17 cellular contexts compared by ENCODE assay signal in genomic region chr2:28326873-28327495, GRCh38.
A peak's percentile ranks its signal among the peaks of the same experiment; 100 is the strongest.
DNase-seq lines count a peak whose midpoint lies in the region; ATAC-seq and TF ChIP-seq lines count a peak whose summit lies in the region.
"Had no signal": no experiment of that assay in that cellular context is flagged by ENCODE, and none has a peak within 500 bp of the region (broad histone marks: within the 10 kb centered on the region; RNA-seq: fewer than 3 reads in every experiment).

No MANE protein-coding gene starts in this region.

- H3K4me1 Mint-ChIP-seq in activated CD4-positive, alpha-beta memory T cell treated with anti-CD3 and anti-CD28 coated beads, Interleukin-2, amount 10 ng/mL, durations not matched to agents 7 days and 5 days, result peaks cover 34% of the 10 kb centered on the region
- H3K4me1 Mint-ChIP-seq: immature natural killer cell had no signal

- no peaks in the 10 kb centered on the region for H3K27me3 ChIP-seq in PC-9 (ENCODE audit: insufficient read depth, low read depth)
- H3K27me3 ChIP-seq in esophagus (ENCODE audit: control insufficient read depth in 1 of 2, insufficient read depth in 2 of 2, low read length in 2 of 2), result no peaks in the 10 kb centered on the region
- H3K27me3 ChIP-seq in tibial nerve, result no peaks in the 10 kb centered on the region
- no peaks in the 10 kb centered on the region for H3K27me3 ChIP-seq in Peyer's patch
- H3K27me3 ChIP-seq: dorsolateral prefrontal cortex, gastroesophageal sphincter had no signal

- no peak overlapping the region for H3K27ac Mint-ChIP-seq in activated CD4-positive, alpha-beta memory T cell treated with anti-CD3 and anti-CD28 coated beads, Interleukin-2, amount 10 ng/mL, durations not matched to agents 7 days and 5 days

- H3K27ac ChIP-seq in PC-9 (peak overlapping the region; percentile 78), esophagus (ENCODE audit: low read depth in 2 of 2, low read length in 1 of 2) (peak overlapping the region; percentile 39 to 45), tibial nerve (peak overlapping the region; percentile 34 to 86 (median 68)), Peyer's patch (peak overlapping the region in 2 of 4 donors; percentile 0 to 13)
- H3K27ac ChIP-seq: HL-60 had no signal

- H2AFZ ChIP-seq in PC-9, result no peak overlapping the region

- no peaks in the 10 kb centered on the region for H4K20me1 ChIP-seq in PC-9 (ENCODE audit: insufficient read depth)

- H3K4me3 ChIP-seq in PC-9 (no peak overlapping the region), esophagus (ENCODE audit: low read depth in 1 of 2, low read length in 2 of 2) (no peak overlapping the region), tibial nerve (no peak overlapping the region), Peyer's patch (no peak overlapping the region)
- H3K4me3 ChIP-seq: dorsolateral prefrontal cortex, gastroesophageal sphincter, GM12878 had no signal

- peaks cover 22% of the 10 kb centered on the region; the same call in 1 of the 2 replicates for H3F3A ChIP-seq in PC-9 (ENCODE audit: insufficient read depth, low read depth)

- TF ChIP-seq EP300 in tibial nerve (IDR thresholded peaks at IDR 0.05), result no peak

- TF ChIP-seq CTCF in PC-9 (conservative IDR thresholded peaks at IDR 0.05) (no peak), tibial nerve (IDR thresholded peaks at IDR 0.05) (no peak), Peyer's patch (IDR thresholded peaks at IDR 0.05) (no peak)

- H3K9me2 ChIP-seq in PC-9 (ENCODE audit: insufficient read depth), result no peaks in the 10 kb centered on the region

- H3K4me1 ChIP-seq in PC-9 (replicated peaks; ENCODE audit: insufficient read depth) (peaks cover 41% of the 10 kb centered on the region), esophagus (ENCODE audit: control insufficient read depth in 2 of 2, insufficient read depth in 2 of 2, low read length in 1 of 2) (peaks cover 16 to 17% of the 10 kb centered on the region in 2 donors), tibial nerve (peaks cover 0 to 54% (median 36%) of the 10 kb centered on the region in 4 donors), Peyer's patch (no peaks in the 10 kb centered on the region)

- no peak overlapping the region for H3K4me3 Mint-ChIP-seq in activated CD4-positive, alpha-beta memory T cell treated with anti-CD3 and anti-CD28 coated beads, Interleukin-2, amount 10 ng/mL, durations not matched to agents 7 days and 5 days
- H3K4me3 Mint-ChIP-seq: activated T-cell treated with anti-CD3 and anti-CD28 coated beads, Interleukin-2, amount 50 U/mL, for 4 hours; CD14-positive monocyte; immature natural killer cell had no signal

- H3K4me2 ChIP-seq in PC-9, result peak overlapping the region; percentile 34

- H3K9me3 ChIP-seq in PC-9 (ENCODE audit: insufficient read depth, low read depth) (no peaks in the 10 kb centered on the region), esophagus (ENCODE audit: control insufficient read depth in 2 of 2, insufficient read depth in 1 of 2, low read depth in 1 of 2, low read length in 1 of 2) (no peaks in the 10 kb centered on the region), tibial nerve (no peaks in the 10 kb centered on the region), Peyer's patch (no peaks in the 10 kb centered on the region)
- H3K9me3 ChIP-seq: gastroesophageal sphincter had no signal

- H3K79me2 ChIP-seq in PC-9 (ENCODE audit: low read depth), result no peaks in the 10 kb centered on the region

- H3K27me3 Mint-ChIP-seq in activated CD4-positive, alpha-beta memory T cell treated with anti-CD3 and anti-CD28 coated beads, Interleukin-2, amount 10 ng/mL, durations not matched to agents 7 days and 5 days, result no peaks in the 10 kb centered on the region

- no peaks in the 10 kb centered on the region for H3K9me3 Mint-ChIP-seq in activated CD4-positive, alpha-beta memory T cell treated with anti-CD3 and anti-CD28 coated beads, Interleukin-2, amount 10 ng/mL, durations not matched to agents 7 days and 5 days
- H3K9me3 Mint-ChIP-seq: activated T-cell treated with anti-CD3 and anti-CD28 coated beads, Interleukin-2, amount 50 U/mL, for 4 hours; CD14-positive monocyte; immature natural killer cell had no signal

- CTCF ChIA-PET in PC-9 (lab: Charles Lee), result no interaction called here
- CTCF ChIA-PET in activated CD4-positive, alpha-beta memory T cell treated with anti-CD3 and anti-CD28 coated beads, Interleukin-2, amount 10 ng/mL, durations not matched to agents 7 days and 5 days (lab: Charles Lee), result interaction anchor here (1.1 kb wide), 1 partner anchor 572 kb away, joined by 3 read pairs; no protein-coding TSS in a partner anchor

- no TSS peak for BruUV-seq in PC-9 (replicated peaks; lab: Mats Ljungman, UMichigan)

- TF ChIP-seq POLR2A in tibial nerve (IDR thresholded peaks at IDR 0.05), result no peak
- TF ChIP-seq POLR2A in Peyer's patch (IDR thresholded peaks at IDR 0.05), result no peak

- no peaks in the 10 kb centered on the region for H3K36me3 ChIP-seq in PC-9 (ENCODE audit: low read depth)
- no peaks in the 10 kb centered on the region for H3K36me3 ChIP-seq in esophagus (ENCODE audit: control insufficient read depth in 2 of 2, insufficient read depth in 2 of 2, low read length in 1 of 2)
- no peaks in the 10 kb centered on the region for H3K36me3 ChIP-seq in tibial nerve
- no peaks in the 10 kb centered on the region for H3K36me3 ChIP-seq in Peyer's patch
- H3K36me3 ChIP-seq: gastroesophageal sphincter had no signal

- no peak for ATAC-seq in HG03045 (IDR thresholded peaks at IDR 0.05; ENCODE audit: unreplicated experiment)
- ATAC-seq: activated T-cell treated with anti-CD3 and anti-CD28 coated beads, Interleukin-2, amount 50 U/mL, for 4 hours; gastroesophageal sphincter; Panc1 had no signal

- H3K36me3 Mint-ChIP-seq in activated CD4-positive, alpha-beta memory T cell treated with anti-CD3 and anti-CD28 coated beads, Interleukin-2, amount 10 ng/mL, durations not matched to agents 7 days and 5 days (ENCODE audit: low read depth), result peaks cover 25% of the 10 kb centered on the region

- peak in 1 of 2 experiments; percentile 44 for DNase-seq in PC-9
- DNase-seq in medulla oblongata (ENCODE audit: extremely low spot score), result peak; percentile 49
- no peak for DNase-seq in tibial nerve (ENCODE audit: low spot score in 2 of 2)
- no peak for DNase-seq in Peyer's patch
- DNase-seq in activated CD4-positive, alpha-beta memory T cell treated with anti-CD3 and anti-CD28 coated beads, Interleukin-2, amount 10 ng/mL, durations not matched to agents 7 days and 5 days, result no peak
- DNase-seq: activated CD4-positive, alpha-beta T cell treated with anti-CD3 and anti-CD28 coated beads for 4 hours; activated T-cell treated with anti-CD3 and anti-CD28 coated beads, Interleukin-2, amount 50 U/mL, for 4 hours; dorsolateral prefrontal cortex; immature natural killer cell; NCI-H1417 treated with DMSO at 0.1 percent for 48 hours had no signal

- POLR2A ChIA-PET in PC-9 (lab: Charles Lee; ENCODE audit: unreplicated experiment), result interaction anchor here (0.6 kb wide), 1 partner anchor 394 kb away, joined by 4 read pairs; no protein-coding TSS in a partner anchor
- POLR2A ChIA-PET in activated CD4-positive, alpha-beta memory T cell treated with anti-CD3 and anti-CD28 coated beads, Interleukin-2, amount 10 ng/mL, durations not matched to agents 7 days and 5 days (lab: Charles Lee), result interaction anchor here (0.7 to 1.5 kb wide), 3 partner anchors 8 to 42 kb away, joined by 3 to 4 read pairs (median 3); no protein-coding TSS in a partner anchor

- intact Hi-C loops in PC-9 (cut with micrococcal nuclease; ENCODE audit: unreplicated experiment), result loop anchor here (1.0 to 2.0 kb wide), 3 partner anchors 50 to 69 kb away; partner anchors contain the start of gene FOSL2

- 60 to 68% methylated on average over 6 of the region's 6 CpGs for WGBS in esophagus, 2 donors
- WGBS in tibial nerve, 2 donors, result 71% methylated on average over 6 of the region's 6 CpGs
